In genomic region chr18:76405761-76406356, GRCh38 we compare ENCODE assay signal across 8 cellular contexts.
DNase-seq lines count a peak whose midpoint lies in the region; ATAC-seq, FAIRE-seq and TF ChIP-seq lines count a peak whose summit lies in the region.

No MANE protein-coding gene starts in this region.

- H3K4me1 Mint-ChIP-seq in activated CD4-positive, alpha-beta T cell treated with anti-CD3 and anti-CD28 coated beads for 36 hours = peaks cover 11% of the 10 kb centered on the region
- peaks cover 4% of the 10 kb centered on the region for H3K4me1 Mint-ChIP-seq in activated CD8-positive, alpha-beta memory T cell treated with anti-CD3 and anti-CD28 coated beads, Interleukin-2, amount 10 ng/mL, durations not matched to agents 7 days and 5 days
- H3K4me1 Mint-ChIP-seq in progenitor cell of endocrine pancreas (ENCODE audit: low read depth) = peaks cover 10% of the 10 kb centered on the region

- DNase-seq in activated CD4-positive, alpha-beta T cell treated with anti-CD3 and anti-CD28 coated beads for 36 hours = peak; percentile 72
- DNase-seq in activated CD4-positive, alpha-beta T cell treated with anti-CD3 and anti-CD28 coated beads for 1 hour = no peak
- peak; percentile 43 for DNase-seq in MM.1S
- DNase-seq in activated CD8-positive, alpha-beta memory T cell treated with anti-CD3 and anti-CD28 coated beads, Interleukin-2, amount 10 ng/mL, durations not matched to agents 7 days and 5 days = peak; percentile 66
- peak; percentile 22 for DNase-seq in fibroblast of the conjunctiva (ENCODE audit: low read depth)
- DNase-seq in progenitor cell of endocrine pancreas (ENCODE audit: low spot score, unreplicated experiment) = no peak
- no peak for DNase-seq in OCI-M2 (lab: John Stamatoyannopoulos, UW; ENCODE audit: unreplicated experiment)
- DNase-seq in small intestine = no peak

- POLR2A ChIA-PET in activated CD4-positive, alpha-beta T cell treated with anti-CD3 and anti-CD28 coated beads for 36 hours (lab: Charles Lee) = no interaction called here

- FAIRE-seq in small intestine (lab: Jason Lieb, UNC) = no peak

- TF ChIP-seq CTCF in MM.1S (IDR thresholded peaks at IDR 0.05; ENCODE audit: low read length) (peak; percentile 49), progenitor cell of endocrine pancreas (IDR thresholded peaks at IDR 0.05; ENCODE audit: unreplicated experiment) (peak; percentile 55)

- H3K27me3 Mint-ChIP-seq in activated CD4-positive, alpha-beta T cell treated with anti-CD3 and anti-CD28 coated beads for 36 hours = no peaks in the 10 kb centered on the region
- peaks cover 4% of the 10 kb centered on the region for H3K27me3 Mint-ChIP-seq in activated CD8-positive, alpha-beta memory T cell treated with anti-CD3 and anti-CD28 coated beads, Interleukin-2, amount 10 ng/mL, durations not matched to agents 7 days and 5 days
- no peaks in the 10 kb centered on the region for H3K27me3 Mint-ChIP-seq in progenitor cell of endocrine pancreas

- H3K27me3 ChIP-seq in MM.1S (replicated peaks; ENCODE audit: insufficient read depth, low read length) (no peaks in the 10 kb centered on the region), small intestine (ENCODE audit: control insufficient read depth in 2 of 2, insufficient read depth in 2 of 2, low read length in 2 of 2) (no peaks in the 10 kb centered on the region)

- H4K20me1 ChIP-seq in MM.1S (ENCODE audit: insufficient read depth, low read length) = no peaks in the 10 kb centered on the region

- no peak overlapping the region for H3K9ac ChIP-seq in MM.1S (ENCODE audit: low read length)

- H3K9me3 Mint-ChIP-seq in activated CD4-positive, alpha-beta T cell treated with anti-CD3 and anti-CD28 coated beads for 36 hours (ENCODE audit: low read depth) = no peaks in the 10 kb centered on the region
- H3K9me3 Mint-ChIP-seq in activated CD8-positive, alpha-beta memory T cell treated with anti-CD3 and anti-CD28 coated beads, Interleukin-2, amount 10 ng/mL, durations not matched to agents 7 days and 5 days (ENCODE audit: low read depth) = no peaks in the 10 kb centered on the region
- peaks cover 5% of the 10 kb centered on the region for H3K9me3 Mint-ChIP-seq in progenitor cell of endocrine pancreas (ENCODE audit: low read depth)

- no peak overlapping the region for H3K4me3 Mint-ChIP-seq in activated CD4-positive, alpha-beta T cell treated with anti-CD3 and anti-CD28 coated beads for 36 hours
- no peak overlapping the region for H3K4me3 Mint-ChIP-seq in activated CD8-positive, alpha-beta memory T cell treated with anti-CD3 and anti-CD28 coated beads, Interleukin-2, amount 10 ng/mL, durations not matched to agents 7 days and 5 days
- no peak overlapping the region for H3K4me3 Mint-ChIP-seq in progenitor cell of endocrine pancreas (ENCODE audit: low read depth)

- intact Hi-C loops in activated CD4-positive, alpha-beta T cell treated with anti-CD3 and anti-CD28 coated beads for 36 hours (cut with DNase I, micrococcal nuclease) = loop anchor here (1.0 to 5.0 kb wide), 3 partner anchors 20 to 303 kb away; no protein-coding TSS in a partner anchor

- no peak for ATAC-seq in activated CD4-positive, alpha-beta T cell treated with anti-CD3 and anti-CD28 coated beads for 36 hours
- peak; percentile 58 for ATAC-seq in activated CD8-positive, alpha-beta memory T cell treated with anti-CD3 and anti-CD28 coated beads, Interleukin-2, amount 10 ng/mL, durations not matched to agents 7 days and 5 days

- no peak overlapping the region for H3K27ac Mint-ChIP-seq in activated CD4-positive, alpha-beta T cell treated with anti-CD3 and anti-CD28 coated beads for 36 hours
- H3K27ac Mint-ChIP-seq in activated CD8-positive, alpha-beta memory T cell treated with anti-CD3 and anti-CD28 coated beads, Interleukin-2, amount 10 ng/mL, durations not matched to agents 7 days and 5 days = no peak overlapping the region
- peak overlapping the region; percentile 85 for H3K27ac Mint-ChIP-seq in progenitor cell of endocrine pancreas

- no peak overlapping the region for H2AFZ ChIP-seq in MM.1S (ENCODE audit: low read length)

- H3K36me3 ChIP-seq in MM.1S (replicated peaks; ENCODE audit: insufficient read depth, low read length) = no peaks in the 10 kb centered on the region
- no peaks in the 10 kb centered on the region for H3K36me3 ChIP-seq in small intestine (ENCODE audit: control insufficient read depth in 2 of 2, insufficient read depth in 2 of 2, low read length in 2 of 2)

- H3K4me3 ChIP-seq in MM.1S (ENCODE audit: low read length) (no peak overlapping the region), small intestine (ENCODE audit: low read depth in 1 of 2, low read length in 2 of 2) (no peak overlapping the region)

- CTCF ChIA-PET in activated CD4-positive, alpha-beta T cell treated with anti-CD3 and anti-CD28 coated beads for 36 hours (lab: Charles Lee) = interaction anchor here (1.0 kb wide), 1 partner anchor 20 kb away, joined by 3 read pairs; no protein-coding TSS in a partner anchor
- CTCF ChIA-PET in activated CD8-positive, alpha-beta memory T cell treated with anti-CD3 and anti-CD28 coated beads, Interleukin-2, amount 10 ng/mL, durations not matched to agents 7 days and 5 days (lab: Charles Lee) = interaction anchor here (0.6 to 2.4 kb wide), 2 partner anchors 17 to 304 kb away, joined by 3 to 8 read pairs; no protein-coding TSS in a partner anchor

- H3K9me3 ChIP-seq in MM.1S (replicated peaks; ENCODE audit: insufficient read depth, low read length) (no peaks in the 10 kb centered on the region), small intestine (ENCODE audit: control insufficient read depth, low read depth) (no peaks in the 10 kb centered on the region)

- WGBS in small intestine, 3 donors = 76 to 83% (median 83%) methylated on average over 31 of the region's 31 CpGs

- H3K9me2 ChIP-seq in MM.1S (replicated peaks; ENCODE audit: insufficient read depth, low read length) = no peaks in the 10 kb centered on the region

- H3K4me2 ChIP-seq in MM.1S (ENCODE audit: low read depth, low read length) = no peak overlapping the region

- H3K79me2 ChIP-seq in MM.1S (ENCODE audit: low read length) = no peaks in the 10 kb centered on the region; the same call in 1 of the 2 replicates

- no peaks in the 10 kb centered on the region for H3K4me1 ChIP-seq in MM.1S (ENCODE audit: low read length)
- H3K4me1 ChIP-seq in small intestine (ENCODE audit: control insufficient read depth in 2 of 2, insufficient read depth in 1 of 2, low read depth in 1 of 2, low read length in 1 of 2) = no peaks in the 10 kb centered on the region

- no peaks in the 10 kb centered on the region for H3F3A ChIP-seq in MM.1S (ENCODE audit: insufficient read depth, low read length)

- H3K27ac ChIP-seq in MM.1S (ENCODE audit: low read length) (no peak overlapping the region), small intestine (ENCODE audit: low read depth in 1 of 2, low read length in 1 of 2) (no peak overlapping the region)

- H3K36me3 Mint-ChIP-seq in activated CD4-positive, alpha-beta T cell treated with anti-CD3 and anti-CD28 coated beads for 36 hours (ENCODE audit: low read depth) = peaks cover 11% of the 10 kb centered on the region
- no peaks in the 10 kb centered on the region for H3K36me3 Mint-ChIP-seq in activated CD8-positive, alpha-beta memory T cell treated with anti-CD3 and anti-CD28 coated beads, Interleukin-2, amount 10 ng/mL, durations not matched to agents 7 days and 5 days
- H3K36me3 Mint-ChIP-seq in progenitor cell of endocrine pancreas (ENCODE audit: insufficient read depth) = peaks cover 38% of the 10 kb centered on the region

Comparison
In these comparisons a context has a peak if more than half of its experiments do, and no peak if none do; other contexts are left out.
1. DNase-seq: peak in activated CD4-positive, alpha-beta T cell treated with anti-CD3 and anti-CD28 coated beads for 36 hours (single experiment), MM.1S (single experiment), activated CD8-positive, alpha-beta memory T cell treated with anti-CD3 and anti-CD28 coated beads, Interleukin-2, amount 10 ng/mL, durations not matched to agents 7 days and 5 days (single experiment) and fibroblast of the conjunctiva (single experiment); none in activated CD4-positive, alpha-beta T cell treated with anti-CD3 and anti-CD28 coated beads for 1 hour (single experiment), progenitor cell of endocrine pancreas (single experiment), OCI-M2 (single experiment) and small intestine (single experiment).